ENCODE assay signal across 11 cellular contexts in genomic region chr15:34759992-34760391, GRCh38. TPM values are rescaled to one million over a fixed set of nuclear protein-coding genes. Genes with fewer than 3 reads are reported as not detected.
"Had no signal": no experiment of that assay in that cellular context is flagged by ENCODE, and none has a peak within 500 bp of the region (broad histone marks: within the 10 kb centered on the region; RNA-seq: fewer than 3 reads in every experiment).

No MANE protein-coding gene starts in this region.

- H3K36me3 ChIP-seq: HAP-1 had no signal

- H3K27ac Mint-ChIP-seq: HFFc6, IgD-negative memory B cell had no signal

- H3K27ac ChIP-seq: HL-60 had no signal

- DNase-seq: GOT3, H7, HFFc6, KBM-7 had no signal

- H3K36me3 Mint-ChIP-seq: IgD-negative memory B cell had no signal

- H3K4me1 ChIP-seq: HAP-1 had no signal

- H3K4me3 Mint-ChIP-seq: HFFc6, IgD-negative memory B cell had no signal

- ATAC-seq: HCT116, HepG2 had no signal

- H3K4me3 ChIP-seq: HAP-1 had no signal

- H3K9me3 Mint-ChIP-seq: HFFc6, IgD-negative memory B cell had no signal

- H3K9me3 ChIP-seq: HAP-1 had no signal

RNA-seq across cellular contexts. Expression of gene GJD2, which starts 5.2 kb away (rescaled TPM):
- total RNA-seq: H4, HepG2, HFFc6, HT1080 had no signal
- polyA plus RNA-seq: HepG2, IgD-negative memory B cell had no signal

RNA-seq across cellular contexts. Expression of gene ACTC1, which starts 35.4 kb away (rescaled TPM):
- total RNA-seq: H4, HepG2, HT1080 had no signal
- polyA plus RNA-seq: HepG2, IgD-negative memory B cell had no signal
